Comparison of ENCODE assay signal across 27 cellular contexts in the genomic region with DNA sequence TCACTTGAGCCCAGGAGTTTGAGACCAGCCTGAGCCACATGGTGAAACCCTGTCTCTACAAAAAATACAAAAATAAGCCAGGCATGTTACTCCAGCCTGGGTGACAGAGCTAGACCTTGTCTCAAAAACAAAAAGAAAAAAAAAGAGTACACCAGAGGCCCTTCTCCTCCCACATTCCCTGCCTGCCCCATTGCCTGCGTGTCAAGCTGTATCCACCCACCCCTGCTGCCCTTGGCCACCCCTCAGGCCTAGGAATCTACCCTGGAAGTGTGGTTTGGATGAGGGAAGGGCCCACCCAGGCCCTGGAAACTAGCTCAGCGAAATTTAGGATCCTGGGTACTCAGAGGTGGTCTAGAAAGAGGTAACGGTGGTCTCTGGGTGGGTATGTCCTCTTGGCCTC. TPM values are rescaled to one million over a fixed set of nuclear protein-coding genes. Genes with fewer than 3 reads are reported as not detected.
DNase-seq lines count a peak whose midpoint lies in the region; ATAC-seq and TF ChIP-seq lines count a peak whose summit lies in the region.
"Had no signal": no experiment of that assay in that cellular context is flagged by ENCODE, and none has a peak within 500 bp of the region (broad histone marks: within the 10 kb centered on the region; RNA-seq: fewer than 3 reads in every experiment).

No MANE protein-coding gene starts in this region.

- no peaks in the 10 kb centered on the region for H3K36me3 ChIP-seq in SK-N-MC (ENCODE audit: insufficient read depth, low read length)
- H3K36me3 ChIP-seq in gastrocnemius medialis = no peaks in the 10 kb centered on the region
- H3K36me3 ChIP-seq: BLaER1 treated with 17β-estradiol and CSF1 and Interleukin-3, amounts not matched to agents 10 nM and 100 nM; SJCRH30; thoracic aorta had no signal

- no peaks in the 10 kb centered on the region for H3K27me3 Mint-ChIP-seq in memory B cell
- no peaks in the 10 kb centered on the region for H3K27me3 Mint-ChIP-seq in type B pancreatic cell
- H3K27me3 Mint-ChIP-seq: activated CD4-positive, alpha-beta T cell treated with anti-CD3 and anti-CD28 coated beads for 36 hours had no signal

- H3K9me3 ChIP-seq in SK-N-MC (ENCODE audit: low read depth, low read length) = no peaks in the 10 kb centered on the region
- H3K9me3 ChIP-seq in gastrocnemius medialis = no peaks in the 10 kb centered on the region
- H3K9me3 ChIP-seq: BLaER1 treated with 17β-estradiol and CSF1 and Interleukin-3, amounts not matched to agents 10 nM and 100 nM; SJCRH30; thoracic aorta had no signal

- H3K4me1 Mint-ChIP-seq in memory B cell (peaks cover 4% of the 10 kb centered on the region), type B pancreatic cell (ENCODE audit: unreplicated experiment) (peaks cover 46% of the 10 kb centered on the region)

- H3K9ac ChIP-seq in SK-N-MC (ENCODE audit: insufficient read length) = no peak overlapping the region

- DNase-seq in SK-N-MC (ENCODE audit: low read depth, low spot score) = no peak
- DNase-seq in memory B cell (ENCODE audit: low spot score in 2 of 2) = no peak
- no peak for DNase-seq in gastrocnemius medialis
- DNase-seq in type B pancreatic cell (ENCODE audit: extremely low spot score, unreplicated experiment) = no peak
- DNase-seq in sciatic nerve (ENCODE audit: low spot score) = no peak
- DNase-seq in foreskin keratinocyte = no peak
- DNase-seq: activated CD4-positive, alpha-beta T cell treated with anti-CD3 and anti-CD28 coated beads for 36 hours; activated CD8-positive, alpha-beta memory T cell treated with anti-CD3 and anti-CD28 coated beads for 24 hours; activated T-cell treated with anti-CD3 and anti-CD28 coated beads for 4 hours; effector CD8-positive, alpha-beta T cell; glutamatergic neuron; IMR-90; mesendoderm; NCI-H2107; occipital lobe; SJCRH30; small intestine; stimulated activated naive CD8-positive, alpha-beta T cell treated with anti-CD3 and anti-CD28 coated beads, Interleukin-15, Interleukin-2, amounts not matched to agents 100 U/mL and 50 U/mL, for 24 hours; T-helper 9 cell had no signal

- intact Hi-C loops in gastrocnemius medialis (cut with DNase I; ENCODE audit: low total_unique reads) (no loop called here), sciatic nerve (cut with DNase I) (no loop called here)

- ATAC-seq in memory B cell (ENCODE audit: low read depth) (no peak), gastrocnemius medialis (no peak), sciatic nerve (no peak), HG03196 (IDR thresholded peaks at IDR 0.05; ENCODE audit: unreplicated experiment) (no peak), foreskin keratinocyte (no peak)
- ATAC-seq: activated CD4-positive, alpha-beta T cell treated with anti-CD3 and anti-CD28 coated beads for 36 hours; activated naive CD4-positive, alpha-beta T cell treated with anti-CD3 and anti-CD28 coated beads, Interleukin-2, amount 50 U/mL, for 72 hours; left lobe of liver; stimulated activated naive CD8-positive, alpha-beta T cell treated with anti-CD3 and anti-CD28 coated beads, Interleukin-15, Interleukin-2, amounts not matched to agents 100 U/mL and 50 U/mL, for 24 hours had no signal

- peaks cover 25 to 36% of the 10 kb centered on the region in 2 donors for H3K4me1 ChIP-seq in gastrocnemius medialis
- peaks cover 13% of the 10 kb centered on the region for H3K4me1 ChIP-seq in foreskin keratinocyte

- no peak overlapping the region for H3K4me3 Mint-ChIP-seq in memory B cell
- no peak overlapping the region for H3K4me3 Mint-ChIP-seq in type B pancreatic cell
- H3K4me3 Mint-ChIP-seq: activated CD4-positive, alpha-beta T cell treated with anti-CD3 and anti-CD28 coated beads for 36 hours had no signal

- H3K4me3 ChIP-seq in SK-N-MC = no peak overlapping the region
- no peak overlapping the region for H3K4me3 ChIP-seq in gastrocnemius medialis
- H3K4me3 ChIP-seq: BLaER1 treated with 17β-estradiol and CSF1 and Interleukin-3, amounts not matched to agents 10 nM and 100 nM; coronary artery; SJCRH30; thoracic aorta had no signal

- no peaks in the 10 kb centered on the region for H3K27me3 ChIP-seq in gastrocnemius medialis
- no peaks in the 10 kb centered on the region for H3K27me3 ChIP-seq in foreskin keratinocyte
- H3K27me3 ChIP-seq: BLaER1 treated with 17β-estradiol and CSF1 and Interleukin-3, amounts not matched to agents 10 nM and 100 nM; SJCRH30 had no signal

- H3K9me3 Mint-ChIP-seq in memory B cell (no peaks in the 10 kb centered on the region), type B pancreatic cell (no peaks in the 10 kb centered on the region)
- H3K9me3 Mint-ChIP-seq: activated naive CD4-positive, alpha-beta T cell treated with anti-CD3 and anti-CD28 coated beads, Interleukin-2, amount 50 U/mL, for 72 hours; activated T-helper 2 cell treated with anti-CD3 and anti-CD28 coated beads, Interferon-gamma antibody, Interleukin-2, Interleukin-4, amounts not matched to agents 10 μg/mL and 5 μg/mL and 100 μg/mL, durations not matched to agents 14 hours and 24 hours and 36 hours had no signal

- TF ChIP-seq POLR2A in gastrocnemius medialis (IDR thresholded peaks at IDR 0.05) = no peak

- no peaks in the 10 kb centered on the region for H3K36me3 Mint-ChIP-seq in memory B cell
- H3K36me3 Mint-ChIP-seq in type B pancreatic cell = no peaks in the 10 kb centered on the region
- H3K36me3 Mint-ChIP-seq: activated naive CD4-positive, alpha-beta T cell treated with anti-CD3 and anti-CD28 coated beads, Interleukin-2, amount 50 U/mL, for 72 hours had no signal

- H3K27ac ChIP-seq in SK-N-MC = peak overlapping the region; percentile 54; the same call in 1 of the 2 replicates
- H3K27ac ChIP-seq in gastrocnemius medialis = peak overlapping the region; percentile 48 to 78 (median 60)
- no peak overlapping the region for H3K27ac ChIP-seq in foreskin keratinocyte
- H3K27ac ChIP-seq: coronary artery, SJCRH30, thoracic aorta, VCaP had no signal

- H3K27ac Mint-ChIP-seq in memory B cell = peak overlapping the region; percentile 50
- H3K27ac Mint-ChIP-seq in type B pancreatic cell = peak overlapping the region; percentile 53
- H3K27ac Mint-ChIP-seq: activated CD4-positive, alpha-beta T cell treated with anti-CD3 and anti-CD28 coated beads for 36 hours; activated naive CD4-positive, alpha-beta T cell treated with anti-CD3 and anti-CD28 coated beads, Interleukin-2, amount 50 U/mL, for 72 hours; activated T-helper 2 cell treated with anti-CD3 and anti-CD28 coated beads, Interferon-gamma antibody, Interleukin-2, Interleukin-4, amounts not matched to agents 10 μg/mL and 5 μg/mL and 100 μg/mL, durations not matched to agents 14 hours and 24 hours and 36 hours had no signal

- in situ Hi-C loops in gastrocnemius medialis (cut with MboI; ENCODE audit: low sequenced_read_pairs in 4 of 4) = loop anchor here in 2 of 4 donors (25.0 kb wide), 1 partner anchor 103 kb away; no protein-coding TSS in a partner anchor

- TF ChIP-seq CTCF in gastrocnemius medialis (IDR thresholded peaks at IDR 0.05 in 4 of 5, conservative IDR thresholded peaks at IDR 0.05 in 1 of 5) (no peak), type B pancreatic cell (conservative IDR thresholded peaks at IDR 0.05) (no peak), foreskin keratinocyte (conservative IDR thresholded peaks at IDR 0.05) (no peak)

RNA-seq across cellular contexts. Expression of a gene that starts 25.7 kb away (rescaled TPM):
- total RNA-seq in gastrocnemius medialis (10 to 100 TPM; 10.6 to 16.7 (median 13.3) TPM), type B pancreatic cell (ENCODE audit: low replicate concordance) (113 and 123 TPM in 2 replicates), sciatic nerve (183 TPM), foreskin keratinocyte (49.9 and 53.9 TPM in 2 replicates)
- polyA plus RNA-seq in foreskin keratinocyte = 28.7 and 30.1 TPM in 2 replicates
